In genomic region chr22:16961477-16962186, GRCh38 we compare ENCODE assay signal across 19 cellular contexts.
"Had no signal": no experiment of that assay in that cellular context is flagged by ENCODE, and none has a peak within 500 bp of the region (broad histone marks: within the 10 kb centered on the region; RNA-seq: fewer than 3 reads in every experiment).

No MANE protein-coding gene starts in this region.

- DNase-seq: activated B cell treated with CpG ODN at 0.5 μM for 24 hours; activated CD4-positive, alpha-beta T cell treated with anti-CD3 and anti-CD28 coated beads for 48 hours; activated CD8-positive, alpha-beta memory T cell treated with anti-CD3 and anti-CD28 coated beads, Interleukin-2, amount 50 U/mL, for 4 hours; activated naive CD4-positive, alpha-beta T cell treated with anti-CD3 and anti-CD28 coated beads, Interleukin-2, amount 10 ng/mL, durations not matched to agents 7 days and 5 days; activated T-cell treated with anti-CD3 and anti-CD28 coated beads, Interleukin-2, amount 50 U/mL, for 4 hours; adrenal gland; effector memory CD8-positive, alpha-beta T cell; foreskin fibroblast; mammary epithelial cell; nephron progenitor cell; nucleus accumbens; stimulated activated CD4-positive, alpha-beta T cell treated with anti-CD3 and anti-CD28 coated beads, Interleukin-15, amount 100 ng/mL, for 24 hours; stimulated activated CD4-positive, alpha-beta T cell treated with anti-CD3 and anti-CD28 coated beads, Interleukin-4, amount 100 ng/mL, for 1 hour; stimulated activated naive CD8-positive, alpha-beta T cell treated with anti-CD3 and anti-CD28 coated beads, Interleukin-15, amount 100 ng/mL, for 72 hours; T-helper 1 cell; T-helper 9 cell; trophoblast cell had no signal

- H3K36me3 ChIP-seq: adrenal gland, suprapubic skin had no signal

- H3K4me1 ChIP-seq: adrenal gland, suprapubic skin had no signal

- H3K4me3 ChIP-seq: adrenal gland, hepatocyte, suprapubic skin had no signal

- H3K27me3 ChIP-seq: adrenal gland, hepatocyte, suprapubic skin had no signal

- H3K27ac ChIP-seq: adrenal gland, hepatocyte, suprapubic skin had no signal

- H3K4me2 ChIP-seq: hepatocyte had no signal

- H3K9me3 ChIP-seq: adrenal gland, suprapubic skin had no signal
